Comparison of ENCODE assay signal across 8 cellular contexts in genomic region chr17:83079340-83079747, GRCh38. TPM values are rescaled to one million over a fixed set of nuclear protein-coding genes. Genes with fewer than 3 reads are reported as not detected.
DNase-seq lines count a peak whose midpoint lies in the region; ATAC-seq and TF ChIP-seq lines count a peak whose summit lies in the region.

TSS of gene METRNL (plus strand) at chr17:83079609. CDS start at chr17:83079816, 207 bp downstream.

- no peaks in the 10 kb centered on the region for H3K36me3 ChIP-seq in GM06990 (ENCODE audit: control insufficient read depth, insufficient read depth, low read length)
- H3K36me3 ChIP-seq in neutrophil, result no peaks in the 10 kb centered on the region

- no peaks in the 10 kb centered on the region for H3K9me3 ChIP-seq in neutrophil

- H3K27ac ChIP-seq in neutrophil, result peak within 1 kb of the TSS; percentile 78
- H3K27ac ChIP-seq in temporal lobe (ENCODE audit: low read depth, low read length), result no peak within 1 kb of the TSS

- H3K4me3 ChIP-seq in GM06990 (replicated peaks; ENCODE audit: low read depth, low read length) (peak within 1 kb of the TSS; percentile 41), neutrophil (ENCODE audit: low read depth in 1 of 2, low read length in 1 of 2) (peak within 1 kb of the TSS; percentile 72)

- CTCF ChIA-PET in activated naive CD4-positive, alpha-beta T cell treated with anti-CD3 and anti-CD28 coated beads, Interleukin-2, amount 10 ng/mL, durations not matched to agents 7 days and 5 days (lab: Charles Lee), result no interaction called here

- H3K4me1 Mint-ChIP-seq in activated naive CD4-positive, alpha-beta T cell treated with anti-CD3 and anti-CD28 coated beads, Interleukin-2, amount 10 ng/mL, durations not matched to agents 7 days and 5 days, result peaks cover 16% of the 10 kb centered on the region

- no peaks in the 10 kb centered on the region for H3K9me3 Mint-ChIP-seq in activated naive CD4-positive, alpha-beta T cell treated with anti-CD3 and anti-CD28 coated beads, Interleukin-2, amount 10 ng/mL, durations not matched to agents 7 days and 5 days

- ATAC-seq in HG02763 (IDR thresholded peaks at IDR 0.05; ENCODE audit: unreplicated experiment), result peak; percentile 46
- ATAC-seq in GM21529 (IDR thresholded peaks at IDR 0.05; ENCODE audit: unreplicated experiment), result no peak

- TF ChIP-seq CTCF in GM06990 (IDR thresholded peaks at IDR 0.05; ENCODE audit: insufficient read depth, low read length, poor library complexity, severe bottlenecking) (no peak), neutrophil (IDR thresholded peaks at IDR 0.05) (no peak)

- H3K27me3 Mint-ChIP-seq in activated naive CD4-positive, alpha-beta T cell treated with anti-CD3 and anti-CD28 coated beads, Interleukin-2, amount 10 ng/mL, durations not matched to agents 7 days and 5 days, result peaks cover 67% of the 10 kb centered on the region

- no peak within 1 kb of the TSS for H3K27ac Mint-ChIP-seq in activated naive CD4-positive, alpha-beta T cell treated with anti-CD3 and anti-CD28 coated beads, Interleukin-2, amount 10 ng/mL, durations not matched to agents 7 days and 5 days

- no peaks in the 10 kb centered on the region for H3K36me3 Mint-ChIP-seq in activated naive CD4-positive, alpha-beta T cell treated with anti-CD3 and anti-CD28 coated beads, Interleukin-2, amount 10 ng/mL, durations not matched to agents 7 days and 5 days

- H3K4me3 Mint-ChIP-seq in activated naive CD4-positive, alpha-beta T cell treated with anti-CD3 and anti-CD28 coated beads, Interleukin-2, amount 10 ng/mL, durations not matched to agents 7 days and 5 days, result peak within 1 kb of the TSS; percentile 59

- DNase-seq in GM06990 (ENCODE audit: extremely low read depth, insufficient read length) (peak; percentile 43), RPMI7951 (ENCODE audit: low read depth) (peak; percentile 61), glomerular endothelial cell (ENCODE audit: extremely low read depth, low read depth, low spot score) (no peak)
- DNase-seq in activated naive CD4-positive, alpha-beta T cell treated with anti-CD3 and anti-CD28 coated beads, Interleukin-2, amount 10 ng/mL, durations not matched to agents 7 days and 5 days, result peak; percentile 75

- peaks cover 27 to 30% of the 10 kb centered on the region in 2 experiments for H3K4me1 ChIP-seq in neutrophil (ENCODE audit: control insufficient read depth in 1 of 2, insufficient read depth in 1 of 2, low read depth in 1 of 2, low read length in 1 of 2)

- peaks cover 5% of the 10 kb centered on the region for H3K27me3 ChIP-seq in GM06990 (replicated peaks; ENCODE audit: control insufficient read depth, insufficient read depth, low read length)
- H3K27me3 ChIP-seq in neutrophil, result peaks cover 87% of the 10 kb centered on the region

RNA-seq across cellular contexts. Expression of gene METRNL, which starts in this region (rescaled TPM):
- total RNA-seq in RPMI7951 (2014; rRNA removed; shearing (Covaris generic)), result 31.4 and 42.4 TPM in 2 replicates
- total RNA-seq in glomerular endothelial cell, result 42.0 and 54.4 TPM in 2 replicates
- 33.2 TPM for total RNA-seq in temporal lobe
